In genomic region chr7:6422095-6422494, GRCh38 we compare ENCODE assay signal across 17 cellular contexts.
"Had no signal": no experiment of that assay in that cellular context is flagged by ENCODE, and none has a peak within 500 bp of the region (broad histone marks: within the 10 kb centered on the region; RNA-seq: fewer than 3 reads in every experiment).

No MANE protein-coding gene starts in this region.

- H3K4me3 ChIP-seq: cardiac muscle cell, left lung, psoas muscle, skin epidermis, stomach, upper lobe of left lung had no signal

- H3K27ac ChIP-seq: cardiac muscle cell, psoas muscle, WERI-Rb-1 had no signal

- H3K27me3 Mint-ChIP-seq: activated naive CD8-positive, alpha-beta T cell treated with anti-CD3 and anti-CD28 coated beads, Interleukin-2, amount 10 ng/mL, durations not matched to agents 7 days and 5 days had no signal

- H3K27ac Mint-ChIP-seq: nephron had no signal

- H3K9me3 Mint-ChIP-seq: activated naive CD8-positive, alpha-beta T cell treated with anti-CD3 and anti-CD28 coated beads, Interleukin-2, amount 10 ng/mL, durations not matched to agents 7 days and 5 days; nephron had no signal

- ATAC-seq: left lung, psoas muscle, right cardiac atrium had no signal

- H3K27me3 ChIP-seq: cardiac muscle cell, left lung, stomach, upper lobe of left lung had no signal

- H3K9me3 ChIP-seq: left lung, psoas muscle, stomach, upper lobe of left lung had no signal

- H3K4me1 Mint-ChIP-seq: nephron had no signal

- DNase-seq: activated CD4-positive, alpha-beta T cell treated with anti-CD3 and anti-CD28 coated beads, Interleukin-2, amount 50 U/mL, for 48 hours; activated naive CD8-positive, alpha-beta T cell treated with anti-CD3 and anti-CD28 coated beads, Interleukin-2, amount 10 ng/mL, durations not matched to agents 7 days and 5 days; amygdala; dermis blood vessel endothelial cell; foreskin melanocyte; head of caudate nucleus; midbrain; occipital lobe; psoas muscle; right cardiac atrium; stomach; WERI-Rb-1 had no signal

- H3K4me3 Mint-ChIP-seq: activated naive CD8-positive, alpha-beta T cell treated with anti-CD3 and anti-CD28 coated beads, Interleukin-2, amount 10 ng/mL, durations not matched to agents 7 days and 5 days; nephron had no signal
